Comparison of ENCODE assay signal across 8 cellular contexts in genomic region chr10:90337316-90337715, GRCh38.
"Had no signal": no experiment of that assay in that cellular context is flagged by ENCODE, and none has a peak within 500 bp of the region (broad histone marks: within the 10 kb centered on the region; RNA-seq: fewer than 3 reads in every experiment).

No MANE protein-coding gene starts in this region.

- FAIRE-seq: G401.6, GM12878, GM12891, GM12892, GM18507, GM19239 had no signal

- ATAC-seq: GM12878 had no signal

- H3K4me3 ChIP-seq: GM12878 had no signal

- DNase-seq: GDM1, GF-D8 had no signal
